In the genomic region with DNA sequence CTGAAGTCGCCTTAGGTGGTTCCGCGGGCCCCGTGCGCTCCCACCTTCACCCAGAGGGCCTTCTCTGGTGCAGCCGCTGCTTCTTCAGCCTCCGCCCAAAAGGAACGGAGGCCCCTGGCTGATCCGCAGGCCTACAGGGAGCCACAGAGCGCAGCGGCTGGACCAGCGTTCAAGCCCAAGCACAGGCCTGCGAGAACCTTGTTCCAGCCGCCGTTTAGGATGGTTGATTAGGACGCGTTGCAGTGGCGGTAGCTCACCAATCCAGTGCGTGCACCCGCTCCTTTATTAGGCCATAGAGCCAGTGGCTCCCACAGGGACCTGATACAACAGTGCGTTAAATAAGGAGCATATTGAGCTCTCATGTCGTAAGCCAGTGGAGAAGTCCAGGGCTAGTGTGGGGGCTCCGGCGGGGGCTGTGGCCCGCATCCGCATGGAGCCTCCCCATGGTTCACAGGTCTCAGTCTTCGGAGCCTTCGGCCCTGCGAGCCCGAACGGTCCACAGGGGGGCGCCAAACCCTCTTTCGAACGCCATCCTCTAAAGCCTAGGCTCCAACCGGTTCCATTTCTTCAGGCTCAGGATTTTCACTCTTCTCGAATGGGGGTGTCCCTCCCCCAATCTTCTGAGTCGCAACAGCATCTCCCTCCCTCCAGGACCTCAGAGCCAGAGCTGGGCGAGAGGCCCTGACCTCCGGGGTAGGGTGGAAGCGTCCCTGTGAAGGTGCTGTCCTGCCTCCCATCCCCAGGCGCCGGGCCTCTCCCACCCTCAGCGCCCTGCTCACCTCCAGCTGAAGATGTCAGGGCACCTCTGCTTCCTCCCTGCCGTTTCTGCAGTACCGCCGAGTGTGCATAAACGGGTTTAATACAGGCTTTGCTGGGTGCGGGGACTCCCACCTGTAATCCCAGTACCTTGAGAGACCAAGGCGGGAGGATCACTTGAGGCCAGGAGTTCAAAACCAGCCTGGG, we compare ENCODE assay signal across 1 cellular context.
TF ChIP-seq lines count a peak whose summit lies in the region.
"Not testable (repeated sequence)": the region's sequence is repeated elsewhere in the genome, so short reads cannot be mapped to it uniquely, and the experiment has no call there.

No MANE protein-coding gene starts in this region.

TF ChIP-seq in HepG2, 621 proteins besides CTCF, POLR2A, EP300 and RAD21 (continued from another document):
- 0 out of 2 replicates have a peak, but pooled peaks have one; percentile 24 for TF ChIP-seq FOSL2 (CRISPR knock-in tag; IDR thresholded peaks at IDR 0.05)
- peak; percentile 29; the same call in 1 of the 2 replicates for TF ChIP-seq KDM2A (CRISPR knock-in tag; IDR thresholded peaks at IDR 0.05; ENCODE audit: borderline replicate concordance, low read depth)
- TF ChIP-seq HOXA3 (CRISPR knock-in tag; IDR thresholded peaks at IDR 0.05) = peak; percentile 20; the same call in 1 of the 2 replicates
- TF ChIP-seq NR2F6 (IDR thresholded peaks at IDR 0.05) = not testable (repeated sequence)
- TF ChIP-seq NR2F6 (CRISPR knock-in tag; IDR thresholded peaks at IDR 0.05) = 0 out of 2 replicates have a peak, but pooled peaks have one; percentile 13
- 0 out of 2 replicates have a peak, but pooled peaks have one; percentile 21 for TF ChIP-seq ZFX (CRISPR knock-in tag; IDR thresholded peaks at IDR 0.05; ENCODE audit: low read depth)
- TF ChIP-seq ZFY (CRISPR knock-in tag; IDR thresholded peaks at IDR 0.05) = peak; percentile 22; the same call in 1 of the 2 replicates
- TF ChIP-seq, protein P1, sequence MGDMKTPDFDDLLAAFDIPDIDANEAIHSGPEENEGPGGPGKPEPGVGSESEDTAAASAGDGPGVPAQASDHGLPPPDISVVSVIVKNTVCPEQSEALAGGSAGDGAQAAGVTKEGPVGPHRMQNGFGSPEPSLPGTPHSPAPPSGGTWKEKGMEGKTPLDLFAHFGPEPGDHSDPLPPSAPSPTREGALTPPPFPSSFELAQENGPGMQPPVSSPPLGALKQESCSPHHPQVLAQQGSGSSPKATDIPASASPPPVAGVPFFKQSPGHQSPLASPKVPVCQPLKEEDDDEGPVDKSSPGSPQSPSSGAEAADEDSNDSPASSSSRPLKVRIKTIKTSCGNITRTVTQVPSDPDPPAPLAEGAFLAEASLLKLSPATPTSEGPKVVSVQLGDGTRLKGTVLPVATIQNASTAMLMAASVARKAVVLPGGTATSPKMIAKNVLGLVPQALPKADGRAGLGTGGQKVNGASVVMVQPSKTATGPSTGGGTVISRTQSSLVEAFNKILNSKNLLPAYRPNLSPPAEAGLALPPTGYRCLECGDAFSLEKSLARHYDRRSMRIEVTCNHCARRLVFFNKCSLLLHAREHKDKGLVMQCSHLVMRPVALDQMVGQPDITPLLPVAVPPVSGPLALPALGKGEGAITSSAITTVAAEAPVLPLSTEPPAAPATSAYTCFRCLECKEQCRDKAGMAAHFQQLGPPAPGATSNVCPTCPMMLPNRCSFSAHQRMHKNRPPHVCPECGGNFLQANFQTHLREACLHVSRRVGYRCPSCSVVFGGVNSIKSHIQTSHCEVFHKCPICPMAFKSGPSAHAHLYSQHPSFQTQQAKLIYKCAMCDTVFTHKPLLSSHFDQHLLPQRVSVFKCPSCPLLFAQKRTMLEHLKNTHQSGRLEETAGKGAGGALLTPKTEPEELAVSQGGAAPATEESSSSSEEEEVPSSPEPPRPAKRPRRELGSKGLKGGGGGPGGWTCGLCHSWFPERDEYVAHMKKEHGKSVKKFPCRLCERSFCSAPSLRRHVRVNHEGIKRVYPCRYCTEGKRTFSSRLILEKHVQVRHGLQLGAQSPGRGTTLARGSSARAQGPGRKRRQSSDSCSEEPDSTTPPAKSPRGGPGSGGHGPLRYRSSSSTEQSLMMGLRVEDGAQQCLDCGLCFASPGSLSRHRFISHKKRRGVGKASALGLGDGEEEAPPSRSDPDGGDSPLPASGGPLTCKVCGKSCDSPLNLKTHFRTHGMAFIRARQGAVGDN (CRISPR knock-in tag; IDR thresholded peaks at IDR 0.05) = peak; percentile 29
- peak; percentile 39; the same call in 1 of the 2 replicates for TF ChIP-seq MIER3 (CRISPR knock-in tag; IDR thresholded peaks at IDR 0.05; ENCODE audit: borderline replicate concordance)
- TF ChIP-seq ARHGAP35 (CRISPR knock-in tag; IDR thresholded peaks at IDR 0.05; ENCODE audit: borderline replicate concordance) = 0 out of 2 replicates have a peak, but pooled peaks have one; percentile 61
